In genomic region chr1:80445021-80445420, GRCh38 we compare ENCODE assay signal across 23 cellular contexts.
DNase-seq lines count a peak whose midpoint lies in the region; TF ChIP-seq lines count a peak whose summit lies in the region.
"Had no signal": no experiment of that assay in that cellular context is flagged by ENCODE, and none has a peak within 500 bp of the region (broad histone marks: within the 10 kb centered on the region; RNA-seq: fewer than 3 reads in every experiment).

No MANE protein-coding gene starts in this region.

- H3K27ac ChIP-seq in breast epithelium = peak overlapping the region in 1 of 2 donors; percentile 60
- no peak overlapping the region for H3K27ac ChIP-seq in testis
- H3K27ac ChIP-seq: KMS-11, neural progenitor cell, stomach, tibial nerve had no signal

- POLR2A ChIA-PET in MCF 10A (lab: Yijun Ruan, JAX) = no interaction called here

- H3K4me1 ChIP-seq in breast epithelium (no peaks in the 10 kb centered on the region), testis (no peaks in the 10 kb centered on the region)
- H3K4me1 ChIP-seq: stomach, tibial nerve had no signal

- DNase-seq in MCF 10A (ENCODE audit: unreplicated experiment) (peak; percentile 53), breast epithelium (ENCODE audit: low spot score in 2 of 2) (no peak), amniotic epithelial cell (ENCODE audit: low read depth) (peak; percentile 7), iris pigment epithelial cell (ENCODE audit: low read depth) (peak; percentile 4), ureter (ENCODE audit: low spot score) (no peak), testis (no peak), NCI-H2081 (lab: John Stamatoyannopoulos, UW) (no peak)
- no peak for DNase-seq in activated T-cell treated with anti-CD3 and anti-CD28 coated beads, Interleukin-2, amount 50 U/mL, for 1 hour
- DNase-seq: activated CD4-positive, alpha-beta memory T cell treated with anti-CD3 and anti-CD28 coated beads for 36 hours; activated effector memory CD4-positive, alpha-beta T cell treated with Interleukin-2 at 50 U/mL for 16 hours; CD8-positive, alpha-beta memory T cell; DMS79; effector CD4-positive, alpha-beta T cell; NCI-H2029; NCI-H226; NCI-H82; posterior cingulate gyrus; stomach; T-cell had no signal

- no peaks in the 10 kb centered on the region for H3K27me3 Mint-ChIP-seq in MCF 10A (ENCODE audit: insufficient read depth, unreplicated experiment)
- H3K27me3 Mint-ChIP-seq: activated CD4-positive, alpha-beta memory T cell treated with anti-CD3 and anti-CD28 coated beads for 36 hours; B cell; CD8-positive, alpha-beta memory T cell; T-cell had no signal

- TF ChIP-seq CTCF in MCF 10A (IDR thresholded peaks at IDR 0.05; ENCODE audit: unreplicated experiment) = no peak
- no peak for TF ChIP-seq CTCF in breast epithelium (IDR thresholded peaks at IDR 0.05)
- no peak for TF ChIP-seq CTCF in testis (IDR thresholded peaks at IDR 0.05)

- H3K27ac Mint-ChIP-seq in MCF 10A (ENCODE audit: low read depth, unreplicated experiment) = peak overlapping the region; percentile 61
- H3K27ac Mint-ChIP-seq: activated CD4-positive, alpha-beta memory T cell treated with anti-CD3 and anti-CD28 coated beads for 36 hours; B cell; CD8-positive, alpha-beta memory T cell; neural progenitor cell; T-cell had no signal

- intact Hi-C loops in MCF 10A (cut with micrococcal nuclease) (no loop called here), breast epithelium (cut with DNase I; ENCODE audit: low total_unique reads) (no loop called here), testis (cut with DNase I; ENCODE audit: low total_unique reads) (loop anchor here (10.0 kb wide), 1 partner anchor 830 kb away; no protein-coding TSS in a partner anchor)

- CTCF ChIA-PET in MCF 10A (lab: Yijun Ruan, JAX) = no interaction called here

- H3K9me3 Mint-ChIP-seq in MCF 10A (ENCODE audit: unreplicated experiment) = no peaks in the 10 kb centered on the region
- H3K9me3 Mint-ChIP-seq: neural progenitor cell had no signal

- peaks cover 11% of the 10 kb centered on the region for H3K4me1 Mint-ChIP-seq in MCF 10A (ENCODE audit: insufficient read depth, unreplicated experiment)
- H3K4me1 Mint-ChIP-seq: B cell; CD8-positive, alpha-beta memory T cell; T-cell had no signal

- no peaks in the 10 kb centered on the region for H3K9me3 ChIP-seq in breast epithelium
- no peaks in the 10 kb centered on the region for H3K9me3 ChIP-seq in testis
- H3K9me3 ChIP-seq: stomach, tibial nerve had no signal

- H3K27me3 ChIP-seq in breast epithelium (no peaks in the 10 kb centered on the region), testis (no peaks in the 10 kb centered on the region)
- H3K27me3 ChIP-seq: neural progenitor cell, stomach, tibial nerve had no signal

- H3K4me3 ChIP-seq in breast epithelium (no peak overlapping the region), testis (no peak overlapping the region)
- H3K4me3 ChIP-seq: neural progenitor cell, stomach, tibial nerve had no signal

- H3K4me3 Mint-ChIP-seq in MCF 10A (ENCODE audit: unreplicated experiment) = no peak overlapping the region
- H3K4me3 Mint-ChIP-seq: activated CD4-positive, alpha-beta memory T cell treated with anti-CD3 and anti-CD28 coated beads for 36 hours; B cell; CD8-positive, alpha-beta memory T cell; neural progenitor cell; T-cell had no signal

- WGBS in testis, 2 donors = 72 to 76% methylated on average over 4 of the region's 4 CpGs

- H3K36me3 ChIP-seq in breast epithelium (no peaks in the 10 kb centered on the region), testis (ENCODE audit: low read depth, missing control alignments) (no peaks in the 10 kb centered on the region)
- H3K36me3 ChIP-seq: neural progenitor cell, stomach, tibial nerve had no signal

- TF ChIP-seq POLR2A in breast epithelium (IDR thresholded peaks at IDR 0.05) (no peak), testis (IDR thresholded peaks at IDR 0.05) (no peak)

- no TSS peak for BruUV-seq in MCF 10A (replicated peaks; lab: Mats Ljungman, UMichigan)

- H3K36me3 Mint-ChIP-seq in MCF 10A (ENCODE audit: insufficient read depth, unreplicated experiment) = no peaks in the 10 kb centered on the region
- H3K36me3 Mint-ChIP-seq: activated CD4-positive, alpha-beta memory T cell treated with anti-CD3 and anti-CD28 coated beads for 36 hours; CD8-positive, alpha-beta memory T cell; neural progenitor cell; T-cell had no signal

Comparison
In these comparisons a context has a peak if more than half of its experiments do, and no peak if none do; other contexts are left out.
1. DNase-seq: peak in MCF 10A (single experiment), amniotic epithelial cell (single experiment) and iris pigment epithelial cell (single experiment); none in breast epithelium (0 of 2), ureter (single experiment), testis (single experiment), activated T-cell treated with anti-CD3 and anti-CD28 coated beads, Interleukin-2, amount 50 U/mL, for 1 hour (single experiment) and NCI-H2081 (0 of 2).